10 cellular contexts compared by ENCODE assay signal in the genomic region with DNA sequence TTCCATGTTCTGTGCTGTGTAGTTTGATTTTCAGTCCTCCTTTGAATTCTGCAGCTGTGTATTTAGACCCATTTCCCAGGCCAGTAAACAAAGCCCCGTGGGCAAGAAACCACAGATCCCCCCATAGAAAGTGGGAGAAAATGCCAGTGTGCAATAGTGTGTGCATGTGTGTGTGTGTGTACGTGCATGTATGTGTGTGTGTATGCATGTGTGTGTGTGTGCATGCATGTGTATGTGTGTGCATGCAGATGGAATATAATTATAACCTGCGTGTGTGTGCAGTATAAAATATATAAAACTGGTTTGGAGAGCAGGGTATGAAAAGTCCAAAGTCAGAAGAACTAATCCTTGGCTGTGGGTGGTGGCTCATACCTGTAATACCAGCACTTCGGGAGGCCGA.
"Had no signal": no experiment of that assay in that cellular context is flagged by ENCODE, and none has a peak within 500 bp of the region (broad histone marks: within the 10 kb centered on the region; RNA-seq: fewer than 3 reads in every experiment).

No MANE protein-coding gene starts in this region.

- H3K36me3 ChIP-seq: HAP-1 had no signal

- FAIRE-seq: K562 had no signal

- H3K9me3 ChIP-seq: HAP-1 had no signal

- H3K27ac ChIP-seq: GM23248, HL-60 had no signal

- H3K9ac ChIP-seq: GM23248 had no signal

- DNase-seq: GM23248, GOT3, H7, IMR-90, Kasumi-1, KG1 had no signal

- ATAC-seq: HCT116, K562 had no signal

- H3K4me3 ChIP-seq: GM23248, HAP-1, K562 had no signal

- H2AFZ ChIP-seq: GM23248 had no signal
